In genomic region chr1:29993950-29994349, GRCh38 we compare ENCODE assay signal across 27 cellular contexts.
"Had no signal": no experiment of that assay in that cellular context is flagged by ENCODE, and none has a peak within 500 bp of the region (broad histone marks: within the 10 kb centered on the region; RNA-seq: fewer than 3 reads in every experiment).

No MANE protein-coding gene starts in this region.

- FAIRE-seq: urothelium cell line had no signal

- H3K27me3 ChIP-seq: testis, thyroid gland, tibial nerve, transverse colon, upper lobe of left lung, upper lobe of right lung, uterus, vagina had no signal

- H3K4me1 ChIP-seq: stomach, suprapubic skin, testis, thyroid gland, tibial artery, tibial nerve, transverse colon, upper lobe of left lung, upper lobe of right lung, uterus, vagina had no signal

- H3K4me3 ChIP-seq: stomach, suprapubic skin, testis, thoracic aorta, thyroid gland, tibial artery, tibial nerve, transverse colon, upper lobe of left lung, upper lobe of right lung, uterus, vagina had no signal

- DNase-seq: stimulated activated CD4-positive, alpha-beta T cell treated with anti-CD3 and anti-CD28 coated beads, Interleukin-2, amount 100 ng/mL, for 48 hours; stimulated activated CD4-positive, alpha-beta T cell treated with anti-CD3 and anti-CD28 coated beads, Interleukin-4, amount 100 ng/mL, for 1 hour; stimulated activated CD4-positive, alpha-beta T cell treated with anti-CD3 and anti-CD28 coated beads, Interleukin-4, amount 100 ng/mL, for 24 hours; stimulated activated CD4-positive, alpha-beta T cell treated with anti-CD3 and anti-CD28 coated beads, Interleukin-4, amount 100 ng/mL, for 4 hours; stimulated activated CD8-positive, alpha-beta memory T cell treated with anti-CD3 and anti-CD28 coated beads, Interleukin-4, amount 100 ng/mL, for 48 hours; stimulated activated naive B cell treated with anti-CD40 and anti-IgM and Interleukin-4, amounts not matched to agents 10 μg/mL and 1 μg/mL and 100 μg/mL, for 72 hours; stimulated activated naive CD4-positive, alpha-beta T cell; stimulated activated naive CD4-positive, alpha-beta T cell treated with Interleukin-2 at 50 U/mL for 16 hours; stimulated activated naive CD8-positive, alpha-beta T cell treated with anti-CD3 and anti-CD28 coated beads, Interleukin-15, amount 100 ng/mL, for 72 hours; stimulated activated naive CD8-positive, alpha-beta T cell treated with anti-CD3 and anti-CD28 coated beads, Interleukin-15, Interleukin-2, amounts not matched to agents 100 U/mL and 50 U/mL, for 24 hours; stomach; substantia nigra; testis; thyroid gland; tibial artery; transverse colon; trophoblast cell; upper lobe of left lung; upper lobe of right lung; uterus had no signal

- H3K9me3 ChIP-seq: suprapubic skin, testis, thyroid gland, upper lobe of right lung, uterus, vagina had no signal

- H3K36me3 ChIP-seq: stomach, suprapubic skin, thoracic aorta, thyroid gland, tibial artery, tibial nerve, transverse colon, upper lobe of left lung, upper lobe of right lung, uterus, vagina had no signal

- ATAC-seq: stimulated activated effector memory CD8-positive, alpha-beta T cell treated with anti-CD3 and anti-CD28 coated beads, Interleukin-12 subunit alpha, Interleukin-12 subunit beta, amount 100 ng/mL, for 72 hours; stimulated activated memory B cell treated with anti-CD40 and anti-IgM and Interleukin-4, amounts not matched to agents 10 μg/mL and 1 μg/mL and 100 μg/mL, for 72 hours; stimulated activated naive B cell treated with anti-CD40 and anti-IgM and Interleukin-4, amounts not matched to agents 10 μg/mL and 1 μg/mL and 100 μg/mL, for 72 hours; stimulated activated naive CD8-positive, alpha-beta T cell treated with anti-CD3 and anti-CD28 coated beads, Interleukin-15, amount 100 ng/mL, for 72 hours; stimulated activated naive CD8-positive, alpha-beta T cell treated with anti-CD3 and anti-CD28 coated beads, Interleukin-15, Interleukin-2, amounts not matched to agents 100 U/mL and 50 U/mL, for 24 hours; upper lobe of right lung had no signal

- H3K27ac ChIP-seq: stomach, suprapubic skin, testis, thoracic aorta, thyroid gland, tibial artery, tibial nerve, transverse colon, upper lobe of left lung, upper lobe of right lung, uterus, vagina had no signal
